In genomic region chr4:55012363-55013255, GRCh38 we compare ENCODE assay signal across 18 cellular contexts.
A peak's percentile ranks its signal among the peaks of the same experiment; 100 is the strongest.
DNase-seq lines count a peak whose midpoint lies in the region; ATAC-seq lines count a peak whose summit lies in the region.
"Had no signal": no experiment of that assay in that cellular context is flagged by ENCODE, and none has a peak within 500 bp of the region (broad histone marks: within the 10 kb centered on the region; RNA-seq: fewer than 3 reads in every experiment).

No MANE protein-coding gene starts in this region.

- DNase-seq in NCI-H748 (lab: John Stamatoyannopoulos, UW; ENCODE audit: unreplicated experiment) = peak; percentile 19
- DNase-seq in NCI-H748 treated with DMSO at 0.1 percent for 48 hours (lab: John Stamatoyannopoulos, UW) = no peak
- peak; percentile 66 for DNase-seq in dermis blood vessel endothelial cell
- peak; percentile 17 for DNase-seq in mucosa of gallbladder (ENCODE audit: low spot score)
- DNase-seq in globus pallidus (ENCODE audit: low spot score) = no peak
- DNase-seq in ACHN = no peak
- no peak for DNase-seq in cerebellar cortex (ENCODE audit: low spot score)
- DNase-seq: AML-193; CD4-positive, CD25-positive, alpha-beta regulatory T cell; GF-D8; HCEC 1CT; IMR-90; Kasumi-1; NCI-H1436; NCI-H2029 treated with DMSO at 0.1 percent for 48 hours; NCI-H82; SHP77 had no signal

- in situ Hi-C loops in ACHN (cut with HindIII; ENCODE audit: low pct_ligation_motif_present, low pct_unique_long_range_greater_than_20kb, low sequenced_read_pairs) = no loop called here

- no peak for ATAC-seq in HG02610 (IDR thresholded peaks at IDR 0.05; ENCODE audit: unreplicated experiment)

Comparison
In these comparisons a context has a peak if more than half of its experiments do, and no peak if none do; other contexts are left out.
1. DNase-seq: peak in NCI-H748 (single experiment), dermis blood vessel endothelial cell (single experiment) and mucosa of gallbladder (single experiment); none in NCI-H748 treated with DMSO at 0.1 percent for 48 hours (single experiment), globus pallidus (single experiment), ACHN (single experiment) and cerebellar cortex (single experiment).